24 cellular contexts compared by ENCODE assay signal in the genomic region with DNA sequence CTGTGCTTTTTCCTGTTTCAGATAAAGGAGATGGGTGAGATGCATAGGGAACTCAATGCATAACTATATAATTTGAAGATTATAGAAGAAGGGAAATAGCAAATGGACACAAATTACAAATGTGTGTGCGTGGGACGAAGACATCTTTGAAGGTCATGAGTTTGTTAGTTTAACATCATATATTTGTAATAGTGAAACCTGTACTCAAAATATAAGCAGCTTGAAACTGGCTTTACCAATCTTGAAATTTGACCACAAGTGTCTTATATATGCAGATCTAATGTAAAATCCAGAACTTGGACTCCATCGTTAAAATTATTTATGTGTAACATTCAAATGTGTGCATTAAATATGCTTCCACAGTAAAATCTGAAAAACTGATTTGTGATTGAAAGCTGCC. TPM values are rescaled to one million over a fixed set of nuclear protein-coding genes. Genes with fewer than 3 reads are reported as not detected.
"Had no signal": no experiment of that assay in that cellular context is flagged by ENCODE, and none has a peak within 500 bp of the region (broad histone marks: within the 10 kb centered on the region; RNA-seq: fewer than 3 reads in every experiment).

No MANE protein-coding gene starts in this region.

- H3K9me3 ChIP-seq: heart left ventricle, neutrophil, thyroid gland, upper lobe of left lung, vagina had no signal

- H3K4me1 ChIP-seq: heart left ventricle, thyroid gland, upper lobe of left lung, vagina had no signal

- DNase-seq: activated CD4-positive, alpha-beta memory T cell treated with anti-CD3 and anti-CD28 coated beads for 36 hours; activated CD4-positive, alpha-beta T cell treated with anti-CD3 and anti-CD28 coated beads, Interleukin-2, amount 10 ng/mL, durations not matched to agents 24 days and 14 days; activated CD4-positive, CD25-positive, alpha-beta regulatory T cell treated with anti-CD3 and anti-CD28 coated beads, Interleukin-2, amount 50 U/mL, for 72 hours; activated CD8-positive, alpha-beta memory T cell treated with anti-CD3 and anti-CD28 coated beads, Interleukin-2, amount 50 U/mL, for 4 hours; activated gamma-delta T cell; activated naive CD4-positive, alpha-beta T cell treated with anti-CD3 and anti-CD28 coated beads, Interleukin-2, amount 50 U/mL, for 16 hours; activated T-cell treated with anti-CD3 and anti-CD28 coated beads, Interleukin-2, amount 50 U/mL, for 1 hour; amniotic stem cell; brain microvascular endothelial cell; cortex of kidney; heart left ventricle; naive B cell; nephron progenitor cell; stimulated activated CD4-positive, alpha-beta T cell treated with anti-CD3 and anti-CD28 coated beads, Interleukin-12 subunit alpha, Interleukin-12 subunit beta, amount 100 ng/mL, for 4 hours; stimulated activated CD4-positive, alpha-beta T cell treated with anti-CD3 and anti-CD28 coated beads, Interleukin-4, amount 100 ng/mL, for 1 hour; stimulated activated naive CD8-positive, alpha-beta T cell treated with anti-CD3 and anti-CD28 coated beads, Interleukin-15, amount 100 ng/mL, for 72 hours; thyroid gland; upper lobe of left lung had no signal

- ATAC-seq: heart left ventricle; sciatic nerve; stimulated activated naive CD8-positive, alpha-beta T cell treated with anti-CD3 and anti-CD28 coated beads, Interleukin-15, amount 100 ng/mL, for 72 hours had no signal

- H3K36me3 ChIP-seq: brain microvascular endothelial cell, heart left ventricle, neutrophil, vagina had no signal

- FAIRE-seq: astrocyte, endothelial cell of umbilical vein had no signal

- H3K27ac ChIP-seq: brain microvascular endothelial cell, heart left ventricle, neutrophil, skin epidermis, thyroid gland, upper lobe of left lung, vagina had no signal

- H3K4me3 ChIP-seq: heart left ventricle, skin epidermis, thyroid gland, upper lobe of left lung, vagina had no signal

- H3K27me3 ChIP-seq: brain microvascular endothelial cell, heart left ventricle, neutrophil, thyroid gland, upper lobe of left lung, vagina had no signal

RNA-seq across cellular contexts. Expression of gene EPCAM, which starts 17.4 kb away (rescaled TPM):
- total RNA-seq: activated CD4-positive, alpha-beta T cell treated with anti-CD3 and anti-CD28 coated beads, Interleukin-2, amount 10 ng/mL, durations not matched to agents 24 days and 14 days; endothelial cell of umbilical vein had no signal
